Comparison of ENCODE assay signal across 9 cellular contexts in the genomic region with DNA sequence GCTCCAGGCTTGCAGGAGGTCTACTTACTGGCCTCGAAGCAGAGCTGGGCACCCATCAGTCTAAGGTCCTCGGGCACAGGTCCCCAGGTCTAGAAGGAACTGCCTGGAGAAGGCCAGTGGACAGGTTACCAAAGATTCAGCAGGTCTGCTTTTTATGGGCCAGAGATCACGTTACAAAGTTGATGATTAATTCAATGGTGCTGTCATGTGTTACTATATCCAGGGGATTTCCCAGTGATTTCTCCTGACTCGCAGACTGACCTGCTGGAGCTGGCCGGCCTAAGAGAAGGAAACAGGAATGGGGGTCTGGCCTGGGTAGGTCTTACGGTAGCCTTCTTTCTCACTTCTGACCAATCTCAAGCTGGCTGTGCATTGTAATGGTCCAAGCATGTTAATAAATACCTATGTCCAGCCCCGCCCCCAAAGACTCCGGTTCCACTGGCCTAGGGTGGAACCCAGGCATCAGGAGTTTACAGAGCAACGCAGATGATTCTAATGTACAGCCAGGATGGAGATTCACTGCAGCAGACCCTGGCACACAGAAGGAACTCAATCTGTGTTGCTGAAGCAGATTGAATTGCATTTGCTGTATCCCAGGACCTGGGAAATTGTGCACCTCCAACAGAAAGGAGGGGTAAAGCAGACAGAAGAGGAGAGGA. TPM values are rescaled to one million over a fixed set of nuclear protein-coding genes. Genes with fewer than 3 reads are reported as not detected.
DNase-seq lines count a peak whose midpoint lies in the region; ATAC-seq and TF ChIP-seq lines count a peak whose summit lies in the region.
"Had no signal": no experiment of that assay in that cellular context is flagged by ENCODE, and none has a peak within 500 bp of the region (broad histone marks: within the 10 kb centered on the region; RNA-seq: fewer than 3 reads in every experiment).

A gene with protein sequence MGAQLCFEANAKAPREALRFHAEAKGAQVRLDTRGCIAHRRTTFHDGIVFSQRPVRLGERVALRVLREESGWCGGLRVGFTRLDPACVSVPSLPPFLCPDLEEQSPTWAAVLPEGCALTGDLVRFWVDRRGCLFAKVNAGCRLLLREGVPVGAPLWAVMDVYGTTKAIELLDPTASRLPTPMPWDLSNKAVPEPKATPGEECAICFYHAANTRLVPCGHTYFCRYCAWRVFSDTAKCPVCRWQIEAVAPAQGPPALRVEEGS (minus strand): TSS at position 127 of the 659 bp plus-strand sequence. CDS start 71 bp downstream, at position 56.

- H3K36me3 ChIP-seq in osteoblast (ENCODE audit: insufficient read depth, low read length) (no peaks in the 10 kb centered on the region), H7 (replicated peaks; ENCODE audit: control insufficient read depth, insufficient read depth, low read length) (no peaks in the 10 kb centered on the region)

- no peak within 1 kb of the TSS for H3K4me3 ChIP-seq in osteoblast (ENCODE audit: insufficient read depth, low read length)
- H3K4me3 ChIP-seq in H7 (ENCODE audit: insufficient read depth, low read depth, low read length), result no peak within 1 kb of the TSS

- no peak within 1 kb of the TSS for H3K4me2 ChIP-seq in osteoblast (ENCODE audit: insufficient read depth, low read length)

- H3K27me3 ChIP-seq in osteoblast (ENCODE audit: insufficient read depth, low read length) (peaks cover 11% of the 10 kb centered on the region), H7 (ENCODE audit: control insufficient read depth, insufficient read depth, low read length) (peaks cover 7% of the 10 kb centered on the region)

- CTCF ChIA-PET in GM10248 (lab: Yijun Ruan, JAX), result interaction anchor here (0.8 to 18.4 kb wide), 10 partner anchors 11 to 513 kb away, joined by 3 to 349 read pairs (median 4); a partner anchor contains a TSS

- no peak for ATAC-seq in HG03432 (IDR thresholded peaks at IDR 0.05; ENCODE audit: unreplicated experiment)

- POLR2A ChIA-PET in GM10248 (lab: Yijun Ruan, JAX), result interaction anchor here (1.1 kb wide), 1 partner anchor 19 kb away, joined by 3 read pairs; no protein-coding TSS in a partner anchor

- TF ChIP-seq CTCF in GM10248 (IDR thresholded peaks at IDR 0.05; ENCODE audit: control extremely low read depth, extremely low read depth, low read depth, missing control alignments) (no peak), osteoblast (IDR thresholded peaks at IDR 0.05; ENCODE audit: extremely low read depth, low read depth, low read length) (no peak)

- H3K4me1 ChIP-seq in osteoblast (ENCODE audit: insufficient read depth, low read length), result peaks cover 7% of the 10 kb centered on the region

- H4K20me1 ChIP-seq in osteoblast (ENCODE audit: insufficient read depth, low read length), result no peaks in the 10 kb centered on the region

- no peak within 1 kb of the TSS for H3K27ac ChIP-seq in osteoblast (ENCODE audit: low read depth, low read length)

- DNase-seq in GM10248 (ENCODE audit: extremely low spot score) (peak; percentile 19), NCI-H2196 treated with DMSO at 0.1 percent for 48 hours (lab: John Stamatoyannopoulos, UW; ENCODE audit: unreplicated experiment) (peak; percentile 45), dermis microvascular lymphatic vessel endothelial cell (ENCODE audit: low read depth in 2 of 2) (peak; percentile 40 to 86), osteoblast (ENCODE audit: insufficient read length, low spot score, missing footprints) (peak; percentile 97), H7 (no peak), SKM-1 treated with dmso at 0.1 percent for 144 hours (lab: John Stamatoyannopoulos, UW; ENCODE audit: unreplicated experiment) (no peak), SKM-1 (lab: John Stamatoyannopoulos, UW; ENCODE audit: unreplicated experiment) (no peak)
- DNase-seq: anterior cingulate cortex had no signal

- H3K9me3 ChIP-seq in osteoblast (ENCODE audit: low read depth, low read length), result no peaks in the 10 kb centered on the region

- H3K79me2 ChIP-seq in osteoblast (ENCODE audit: insufficient read depth, low read length), result no peaks in the 10 kb centered on the region

- no peak within 1 kb of the TSS for H2AFZ ChIP-seq in osteoblast (ENCODE audit: low read length)

RNA-seq across cellular contexts. Expression of the gene that starts here (rescaled TPM):
- 0.13 TPM in 2 replicates for total RNA-seq in dermis microvascular lymphatic vessel endothelial cell
- total RNA-seq in osteoblast, result 0.29 TPM in 1 of 2 replicates, not detected in the other
- total RNA-seq in H7 (2014; rRNA removed; shearing (Covaris generic)), result 0.10 TPM in 1 of 2 replicates, not detected in the other

Comparison
In these comparisons a context has a peak if more than half of its experiments do, and no peak if none do; other contexts are left out.
1. Peak in DNase-seq in dermis microvascular lymphatic vessel endothelial cell; RNA of the gene not detected or under 1 TPM.
2. Peak in DNase-seq in osteoblast; RNA of the gene not detected or under 1 TPM.
3. DNase-seq: peak in GM10248 (single experiment) and NCI-H2196 treated with DMSO at 0.1 percent for 48 hours (single experiment); none in H7 (single experiment), SKM-1 treated with dmso at 0.1 percent for 144 hours (single experiment) and SKM-1 (single experiment).